Comparison of ENCODE assay signal across 18 cellular contexts in genomic region chr17:47990962-47991731, GRCh38. TPM values are rescaled to one million over a fixed set of nuclear protein-coding genes. Genes with fewer than 3 reads are reported as not detected.
DNase-seq lines count a peak whose midpoint lies in the region; ATAC-seq, FAIRE-seq and TF ChIP-seq lines count a peak whose summit lies in the region.
"Had no signal": no experiment of that assay in that cellular context is flagged by ENCODE, and none has a peak within 500 bp of the region (broad histone marks: within the 10 kb centered on the region; RNA-seq: fewer than 3 reads in every experiment).

No MANE protein-coding gene starts in this region.

- in situ Hi-C loops in K562 (cut with MboI), result no loop called here

- H3K79me2 ChIP-seq in K562 (ENCODE audit: control insufficient read depth, insufficient read depth, low read length), result no peaks in the 10 kb centered on the region
- H3K79me2 ChIP-seq in mesendoderm (ENCODE audit: control insufficient read depth, insufficient read depth, low read length), result no peaks in the 10 kb centered on the region

- peak overlapping the region; percentile 46 for H3K18ac ChIP-seq in mesendoderm (ENCODE audit: low read length)

- BruUV-seq in K562 (replicated peaks; lab: Mats Ljungman, UMichigan), result no TSS peak

- no peak overlapping the region for H2BK120ac ChIP-seq in mesendoderm (ENCODE audit: low read depth, low read length)

- H3K27ac ChIP-seq in K562 (ENCODE audit: extremely low read depth, low read depth, low read length), result no peak overlapping the region
- peak overlapping the region; percentile 47 for H3K27ac ChIP-seq in mesendoderm (ENCODE audit: low read depth, low read length)
- no peak overlapping the region for H3K27ac ChIP-seq in suprapubic skin
- H3K27ac ChIP-seq: body of pancreas, foreskin keratinocyte, KMS-11 had no signal

- no peak overlapping the region for H4K5ac ChIP-seq in mesendoderm (ENCODE audit: low read length)

- H3K56ac ChIP-seq in mesendoderm (ENCODE audit: low read length), result peak overlapping the region; percentile 61

- H3K4me2 ChIP-seq in K562 (ENCODE audit: insufficient read depth, low read length) (no peak overlapping the region), mesendoderm (ENCODE audit: low read length) (no peak overlapping the region)

- H3K4me1 ChIP-seq in K562 (replicated peaks in 1 of 2; ENCODE audit: control insufficient read depth in 2 of 2, insufficient read depth in 2 of 2, low read length in 2 of 2) (peaks cover 27 to 43% of the 10 kb centered on the region in 2 experiments), mesendoderm (ENCODE audit: control insufficient read depth, low read depth, low read length) (peaks cover 27% of the 10 kb centered on the region), suprapubic skin (peaks cover 6% of the 10 kb centered on the region)
- H3K4me1 ChIP-seq: foreskin keratinocyte had no signal

- H3K27me3 ChIP-seq in K562 (ENCODE audit: control insufficient read depth in 2 of 2, insufficient read depth in 2 of 2, low read length in 2 of 2) (no peaks in the 10 kb centered on the region), mesendoderm (ENCODE audit: insufficient read depth, low read length, poor library complexity) (no peaks in the 10 kb centered on the region), suprapubic skin (no peaks in the 10 kb centered on the region)
- H3K27me3 ChIP-seq: body of pancreas had no signal

- TF ChIP-seq POLR2A in K562 (conservative IDR thresholded peaks at IDR 0.05), result no peak
- TF ChIP-seq POLR2A in suprapubic skin (IDR thresholded peaks at IDR 0.05), result no peak

- no peaks in the 10 kb centered on the region for H3K79me1 ChIP-seq in mesendoderm (ENCODE audit: low read length)

- 50% methylated on average over 11 of the region's 14 CpGs for WGBS in K562 (ENCODE audit: insufficient coverage, low coverage, missing lambda C conversion rate)
- WGBS in mesendoderm (ENCODE audit: extremely low coverage, insufficient coverage, low lambda C conversion rate), result no CpG with 5 or more reads among the region's 14 CpGs
- WGBS in suprapubic skin, result 69% methylated on average over 13 of the region's 14 CpGs

- CTCF ChIA-PET in K562 (lab: Yijun Ruan, JAX; ENCODE audit: low intra/inter-chr PET ratio), result interaction anchor here (0.6 kb wide), 1 partner anchor 657 kb away, joined by 3 read pairs; no protein-coding TSS in a partner anchor

- H2BK15ac ChIP-seq in mesendoderm (replicated peaks; ENCODE audit: low read depth), result no peak overlapping the region

- TF ChIP-seq CTCF in K562 (IDR thresholded peaks at IDR 0.05 in 2 of 3, conservative IDR thresholded peaks at IDR 0.05 in 1 of 3; ENCODE audit: insufficient read depth in 2 of 3, low read depth in 1 of 3, low read length in 3 of 3), result no peak
- TF ChIP-seq CTCF in suprapubic skin (IDR thresholded peaks at IDR 0.05), result no peak

- no peak for FAIRE-seq in K562 (lab: Jason Lieb, UNC)

- no peak for ATAC-seq in K562
- ATAC-seq: body of pancreas, foreskin keratinocyte had no signal

- POLR2A ChIA-PET in K562 (lab: Yijun Ruan, JAX), result interaction anchor here (0.9 to 1.0 kb wide), 2 partner anchors 10 to 82 kb away, joined by 3 read pairs; no protein-coding TSS in a partner anchor

- H3K9me1 ChIP-seq in K562 (ENCODE audit: control insufficient read depth, insufficient read depth, low read length), result no peaks in the 10 kb centered on the region

- no peak overlapping the region for H2AK5ac ChIP-seq in mesendoderm (ENCODE audit: low read length)

- H4K8ac ChIP-seq in mesendoderm (ENCODE audit: low read depth, low read length), result no peak overlapping the region

- no peak for TF ChIP-seq EP300 in K562 (IDR thresholded peaks at IDR 0.05; ENCODE audit: low read length)
- TF ChIP-seq EP300 in suprapubic skin (IDR thresholded peaks at IDR 0.05), result no peak

- peak overlapping the region; percentile 83 for H3K23ac ChIP-seq in mesendoderm (ENCODE audit: low read length)

- H2BK5ac ChIP-seq in mesendoderm (ENCODE audit: low read length), result no peak overlapping the region

- no peak overlapping the region for H3K4ac ChIP-seq in mesendoderm (ENCODE audit: low read depth, low read length)

- H4K20me1 ChIP-seq in K562 (replicated peaks; ENCODE audit: control insufficient read depth, insufficient read depth, low read length), result no peaks in the 10 kb centered on the region

- H3K9me3 ChIP-seq in K562 (replicated peaks; ENCODE audit: control insufficient read depth, insufficient read depth, low read depth, low read length) (no peaks in the 10 kb centered on the region), suprapubic skin (no peaks in the 10 kb centered on the region)
- H3K9me3 ChIP-seq: body of pancreas had no signal

- H3K9ac ChIP-seq in K562 (ENCODE audit: insufficient read depth in 1 of 2, low read depth in 2 of 2, low read length in 2 of 2), result peak overlapping the region in 1 of 2 experiments; percentile 54; a peak in 2 of 4 replicates
- H3K9ac ChIP-seq in mesendoderm (ENCODE audit: low read length), result peak overlapping the region; percentile 20
- H3K9ac ChIP-seq: KMS-11 had no signal

- no peak overlapping the region for H2AFZ ChIP-seq in K562 (ENCODE audit: low read depth, low read length)

- TF ChIP-seq RAD21 in K562 (CRISPR knock-in tag; conservative IDR thresholded peaks at IDR 0.05 in 1 of 2, IDR thresholded peaks at IDR 0.05 in 1 of 2), result no peak

- intact Hi-C loops in K562 (cut with micrococcal nuclease), result no loop called here

- no peak overlapping the region for H3K4me3 ChIP-seq in K562
- H3K4me3 ChIP-seq in mesendoderm (ENCODE audit: low read length), result no peak overlapping the region
- no peak overlapping the region for H3K4me3 ChIP-seq in suprapubic skin
- H3K4me3 ChIP-seq: body of pancreas had no signal

- no peaks in the 10 kb centered on the region for H3K36me3 ChIP-seq in K562 (ENCODE audit: control insufficient read depth, insufficient read depth, low read length)
- H3K36me3 ChIP-seq in mesendoderm (ENCODE audit: control insufficient read depth, insufficient read depth, low read length), result no peaks in the 10 kb centered on the region
- H3K36me3 ChIP-seq in suprapubic skin, result no peaks in the 10 kb centered on the region

- DNase-seq in ELF-1 (ENCODE audit: low read depth, low spot score) (peak; percentile 77), LHCN-M2 (ENCODE audit: low read depth) (peak; percentile 87), K562 (ENCODE audit: extremely low read depth in 1 of 4, low spot score in 3 of 4) (no peak), mesendoderm (peak; percentile 47), RPMI8226 (no peak), NCI-H510A (lab: John Stamatoyannopoulos, UW) (no peak), suprapubic skin (ENCODE audit: low spot score in 2 of 2) (no peak)
- no peak for DNase-seq in activated CD4-positive, alpha-beta T cell treated with anti-CD3 and anti-CD28 coated beads, Interleukin-2, amount 50 U/mL, for 48 hours
- DNase-seq: activated naive CD4-positive, alpha-beta T cell; body of pancreas; effector memory CD4-positive, alpha-beta T cell; foreskin keratinocyte; islet precursor cell; midbrain; OCI-M1 had no signal

RNA-seq across cellular contexts. Expression of gene CDK5RAP3, which starts 20.2 kb away (rescaled TPM):
- total RNA-seq in LHCN-M2 (2014; rRNA removed), result 93.8 and 94.9 TPM in 2 replicates
- polyA plus RNA-seq in LHCN-M2 (2012), result 84.8 TPM
- total RNA-seq in K562 (2011; cell fraction: chromatin; rRNA removed; ENCODE audit: low replicate concordance), result 452 and 764 TPM in 2 replicates
- total RNA-seq in K562 (2011; cell fraction: nucleolus; rRNA removed), result 478 and 540 TPM in 2 replicates
- total RNA-seq in K562 (2011; cell fraction: nucleoplasm; rRNA removed), result 403 and 415 TPM in 2 replicates
- total RNA-seq in K562 (2014; rRNA removed), result 85.0 and 91.5 TPM in 2 replicates
- total RNA-seq in K562 (2014; rRNA removed; fragmentation: Illumina TruSeq; extraction: Trizol), result 70.8 and 71.7 TPM in 2 replicates
- total RNA-seq in K562 (2015; rRNA removed; fragmentation: Illumina TruSeq; extraction: Trizol), result 67.0 and 73.7 TPM in 2 replicates
- 113 and 131 TPM in 2 replicates for total RNA-seq in K562 (2021)
- 132 and 208 TPM in 2 replicates for polyA plus RNA-seq in K562 (2011; rRNA removed)
- 78.0 and 96.3 TPM in 2 replicates for polyA plus RNA-seq in K562 (2011; cell fraction: cytosol; rRNA removed)
- 1,392 and 1,556 TPM in 2 replicates for polyA plus RNA-seq in K562 (2011; cell fraction: nucleus; rRNA removed)
- polyA plus RNA-seq in K562 (2012), result 134 and 270 TPM in 2 replicates
- 96.7 and 100 TPM in 2 replicates for polyA plus RNA-seq in K562 (2014; fragmentation: Illumina TruSeq; extraction: Trizol)
- polyA plus RNA-seq in K562 (2014; fragmentation: Nextera tagmentation; extraction: Ambion mirVana), result 10 to 100 TPM; 44.2 to 73.0 TPM
- polyA plus RNA-seq in K562 (2014; rRNA removed), result 152 and 202 TPM in 2 replicates
- 81.6 and 111 TPM in 2 replicates for polyA minus RNA-seq in K562 (2011; rRNA and poly(A)+ RNA removed)
- 35.1 and 37.0 TPM in 2 replicates for polyA minus RNA-seq in K562 (2011; cell fraction: cytosol; rRNA and poly(A)+ RNA removed)
- 206 and 291 TPM in 2 replicates for polyA minus RNA-seq in K562 (2011; cell fraction: nucleus; rRNA and poly(A)+ RNA removed)
- polyA plus RNA-seq in mesendoderm (2013, experiment 1 of 2), result 56.8 TPM
- 57.6 TPM for polyA plus RNA-seq in mesendoderm (2013, experiment 2 of 2)
- 100 to 1,000 TPM; 100 to 296 (median 142) TPM for total RNA-seq in suprapubic skin

RNA-seq across cellular contexts. Expression of gene PRR15L, which starts 33.5 kb away (rescaled TPM):
- not detected in 2 replicates for total RNA-seq in LHCN-M2 (2014; rRNA removed)
- 0.07 TPM for polyA plus RNA-seq in LHCN-M2 (2012)
- not detected in 2 replicates for total RNA-seq in K562 (2011; cell fraction: chromatin; rRNA removed; ENCODE audit: low replicate concordance)
- total RNA-seq in K562 (2011; cell fraction: nucleolus; rRNA removed), result not detected in 2 replicates
- total RNA-seq in K562 (2011; cell fraction: nucleoplasm; rRNA removed), result not detected in 2 replicates
- not detected in 2 replicates for total RNA-seq in K562 (2014; rRNA removed)
- not detected in 2 replicates for total RNA-seq in K562 (2014; rRNA removed; fragmentation: Illumina TruSeq; extraction: Trizol)
- total RNA-seq in K562 (2015; rRNA removed; fragmentation: Illumina TruSeq; extraction: Trizol), result not detected in 2 replicates
- 0.16 TPM in 1 of 2 replicates, not detected in the other for total RNA-seq in K562 (2021)
- polyA plus RNA-seq in K562 (2011; rRNA removed), result not detected in 2 replicates
- not detected in 2 replicates for polyA plus RNA-seq in K562 (2011; cell fraction: cytosol; rRNA removed)
- polyA plus RNA-seq in K562 (2011; cell fraction: nucleus; rRNA removed), result not detected in 2 replicates
- polyA plus RNA-seq in K562 (2012), result 0.16 and 0.17 TPM in 2 replicates
- not detected in 2 replicates for polyA plus RNA-seq in K562 (2014; fragmentation: Illumina TruSeq; extraction: Trizol)
- polyA plus RNA-seq in K562 (2014; fragmentation: Nextera tagmentation; extraction: Ambion mirVana), result under 1 TPM in 1 of 2 experiments, not detected in 1; 0.03 TPM
- polyA plus RNA-seq in K562 (2014; rRNA removed), result not detected in 2 replicates
- polyA minus RNA-seq in K562 (2011; rRNA and poly(A)+ RNA removed), result not detected in 2 replicates
- not detected in 2 replicates for polyA minus RNA-seq in K562 (2011; cell fraction: cytosol; rRNA and poly(A)+ RNA removed)
- polyA minus RNA-seq in K562 (2011; cell fraction: nucleus; rRNA and poly(A)+ RNA removed), result not detected in 2 replicates
- polyA plus RNA-seq in mesendoderm (2013, experiment 1 of 2), result 0.03 TPM
- 0.03 TPM for polyA plus RNA-seq in mesendoderm (2013, experiment 2 of 2)
- 10 to 100 TPM; 11.4 to 27.1 (median 21.8) TPM for total RNA-seq in suprapubic skin
- total RNA-seq: foreskin keratinocyte, posterior vena cava, temporal lobe had no signal
- polyA plus RNA-seq: foreskin keratinocyte had no signal

RNA-seq across cellular contexts. Expression of gene COPZ2, which starts 46.5 kb away (rescaled TPM):
- total RNA-seq in LHCN-M2 (2014; rRNA removed), result 70.4 and 91.8 TPM in 2 replicates
- polyA plus RNA-seq in LHCN-M2 (2012), result 196 TPM
- 0.46 TPM in 1 of 2 replicates, not detected in the other for total RNA-seq in K562 (2011; cell fraction: chromatin; rRNA removed; ENCODE audit: low replicate concordance)
- 0.66 TPM in 1 of 2 replicates, not detected in the other for total RNA-seq in K562 (2011; cell fraction: nucleolus; rRNA removed)
- total RNA-seq in K562 (2011; cell fraction: nucleoplasm; rRNA removed), result 0.73 and 0.92 TPM in 2 replicates
- not detected in 2 replicates for total RNA-seq in K562 (2014; rRNA removed)
- not detected in 2 replicates for total RNA-seq in K562 (2014; rRNA removed; fragmentation: Illumina TruSeq; extraction: Trizol)
- not detected in 2 replicates for total RNA-seq in K562 (2015; rRNA removed; fragmentation: Illumina TruSeq; extraction: Trizol)
- 0.49 TPM in 1 of 2 replicates, not detected in the other for total RNA-seq in K562 (2021)
- polyA plus RNA-seq in K562 (2011; rRNA removed), result 0.14 and 0.22 TPM in 2 replicates
- polyA plus RNA-seq in K562 (2011; cell fraction: cytosol; rRNA removed), result 0.13 TPM in 1 of 2 replicates, not detected in the other
- 0.52 and 1.4 TPM in 2 replicates for polyA plus RNA-seq in K562 (2011; cell fraction: nucleus; rRNA removed)
- 0.78 TPM in 1 of 2 replicates, not detected in the other for polyA plus RNA-seq in K562 (2012)
- 0.21 TPM in 1 of 2 replicates, not detected in the other for polyA plus RNA-seq in K562 (2014; fragmentation: Illumina TruSeq; extraction: Trizol)
- not detected for polyA plus RNA-seq in K562 (2014; fragmentation: Nextera tagmentation; extraction: Ambion mirVana)
- not detected in 2 replicates for polyA plus RNA-seq in K562 (2014; rRNA removed)
- polyA minus RNA-seq in K562 (2011; rRNA and poly(A)+ RNA removed), result not detected in 2 replicates
- not detected in 2 replicates for polyA minus RNA-seq in K562 (2011; cell fraction: cytosol; rRNA and poly(A)+ RNA removed)
- not detected in 2 replicates for polyA minus RNA-seq in K562 (2011; cell fraction: nucleus; rRNA and poly(A)+ RNA removed)
- 0.07 TPM for polyA plus RNA-seq in mesendoderm (2013, experiment 1 of 2)
- 0.08 TPM for polyA plus RNA-seq in mesendoderm (2013, experiment 2 of 2)
- 10 to 100 TPM in 3 of 4 donors, 1 to 10 TPM in 1; 9.7 to 17.2 (median 12.5) TPM for total RNA-seq in suprapubic skin

RNA-seq across cellular contexts. Expression of gene PNPO, which starts 49.8 kb away (rescaled TPM):
- total RNA-seq in LHCN-M2 (2014; rRNA removed) (47.6 and 54.1 TPM in 2 replicates), K562 (2014; rRNA removed) (25.5 and 30.9 TPM in 2 replicates), K562 (2014; rRNA removed; fragmentation: Illumina TruSeq; extraction: Trizol) (27.4 and 27.7 TPM in 2 replicates), K562 (2015; rRNA removed; fragmentation: Illumina TruSeq; extraction: Trizol) (24.8 and 28.2 TPM in 2 replicates), K562 (2021) (39.0 and 41.5 TPM in 2 replicates), suprapubic skin (10 to 100 TPM; 14.6 to 33.6 (median 24.7) TPM)
- 14.3 TPM for polyA plus RNA-seq in LHCN-M2 (2012)
- total RNA-seq in K562 (2011; cell fraction: chromatin; rRNA removed; ENCODE audit: low replicate concordance), result 19.2 and 41.8 TPM in 2 replicates
- 21.8 and 24.3 TPM in 2 replicates for total RNA-seq in K562 (2011; cell fraction: nucleolus; rRNA removed)
- 31.2 and 41.6 TPM in 2 replicates for total RNA-seq in K562 (2011; cell fraction: nucleoplasm; rRNA removed)
- polyA plus RNA-seq in K562 (2011; rRNA removed) (29.2 and 35.5 TPM in 2 replicates), K562 (2014; fragmentation: Illumina TruSeq; extraction: Trizol) (29.6 and 35.5 TPM in 2 replicates), K562 (2014; fragmentation: Nextera tagmentation; extraction: Ambion mirVana) (10 to 100 TPM; 16.6 to 23.1 TPM), K562 (2014; rRNA removed) (23.4 and 24.9 TPM in 2 replicates)
- polyA plus RNA-seq in K562 (2011; cell fraction: cytosol; rRNA removed), result 33.9 and 37.5 TPM in 2 replicates
- polyA plus RNA-seq in K562 (2011; cell fraction: nucleus; rRNA removed), result 16.9 and 17.6 TPM in 2 replicates
- polyA plus RNA-seq in K562 (2012), result 10.9 and 17.5 TPM in 2 replicates
- 35.4 and 48.7 TPM in 2 replicates for polyA minus RNA-seq in K562 (2011; rRNA and poly(A)+ RNA removed)
- 21.9 and 29.9 TPM in 2 replicates for polyA minus RNA-seq in K562 (2011; cell fraction: cytosol; rRNA and poly(A)+ RNA removed)
- 11.6 and 16.1 TPM in 2 replicates for polyA minus RNA-seq in K562 (2011; cell fraction: nucleus; rRNA and poly(A)+ RNA removed)
- polyA plus RNA-seq in mesendoderm (2013, experiment 1 of 2), result 2.6 TPM
- 2.9 TPM for polyA plus RNA-seq in mesendoderm (2013, experiment 2 of 2)

RNA-seq across cellular contexts. Expression of gene NFE2L1, which starts 57.0 kb away (rescaled TPM):
- total RNA-seq in LHCN-M2 (2014; rRNA removed), result 101 and 123 TPM in 2 replicates
- 149 TPM for polyA plus RNA-seq in LHCN-M2 (2012)
- total RNA-seq in K562 (2011; cell fraction: chromatin; rRNA removed; ENCODE audit: low replicate concordance), result 97.0 and 141 TPM in 2 replicates
- 104 and 118 TPM in 2 replicates for total RNA-seq in K562 (2011; cell fraction: nucleolus; rRNA removed)
- 88.2 and 97.7 TPM in 2 replicates for total RNA-seq in K562 (2011; cell fraction: nucleoplasm; rRNA removed)
- total RNA-seq in K562 (2014; rRNA removed), result 18.6 and 22.0 TPM in 2 replicates
- 38.7 and 57.0 TPM in 2 replicates for total RNA-seq in K562 (2014; rRNA removed; fragmentation: Illumina TruSeq; extraction: Trizol)
- 39.7 and 40.5 TPM in 2 replicates for total RNA-seq in K562 (2015; rRNA removed; fragmentation: Illumina TruSeq; extraction: Trizol)
- 61.4 and 67.7 TPM in 2 replicates for total RNA-seq in K562 (2021)
- 57.2 and 59.8 TPM in 2 replicates for polyA plus RNA-seq in K562 (2011; rRNA removed)
- polyA plus RNA-seq in K562 (2011; cell fraction: cytosol; rRNA removed), result 41.0 and 52.4 TPM in 2 replicates
- polyA plus RNA-seq in K562 (2011; cell fraction: nucleus; rRNA removed), result 34.1 and 41.0 TPM in 2 replicates
- polyA plus RNA-seq in K562 (2012), result 109 and 147 TPM in 2 replicates
- polyA plus RNA-seq in K562 (2014; fragmentation: Illumina TruSeq; extraction: Trizol), result 68.1 and 68.6 TPM in 2 replicates
- 1 to 10 TPM; 2.0 to 2.8 TPM for polyA plus RNA-seq in K562 (2014; fragmentation: Nextera tagmentation; extraction: Ambion mirVana)
- 40.7 and 41.4 TPM in 2 replicates for polyA plus RNA-seq in K562 (2014; rRNA removed)
- polyA minus RNA-seq in K562 (2011; rRNA and poly(A)+ RNA removed), result 79.5 and 101 TPM in 2 replicates
- 31.0 and 35.6 TPM in 2 replicates for polyA minus RNA-seq in K562 (2011; cell fraction: cytosol; rRNA and poly(A)+ RNA removed)
- polyA minus RNA-seq in K562 (2011; cell fraction: nucleus; rRNA and poly(A)+ RNA removed), result 12.5 and 16.4 TPM in 2 replicates
- polyA plus RNA-seq in mesendoderm (2013, experiment 1 of 2), result 110 TPM
- 112 TPM for polyA plus RNA-seq in mesendoderm (2013, experiment 2 of 2)
- total RNA-seq in suprapubic skin, result 100 to 1,000 TPM in 2 of 4 donors, 10 to 100 TPM in 2; 89.9 to 250 (median 138) TPM

Comparison
In these comparisons a context has a peak if more than half of its experiments do, and no peak if none do; other contexts are left out.
1. DNase-seq: peak in ELF-1 (single experiment), LHCN-M2 (single experiment) and mesendoderm (single experiment); none in K562 (0 of 4), RPMI8226 (single experiment), activated CD4-positive, alpha-beta T cell treated with anti-CD3 and anti-CD28 coated beads, Interleukin-2, amount 50 U/mL, for 48 hours (0 of 2), NCI-H510A (single experiment) and suprapubic skin (0 of 2).
2. RNA of gene PRR15L, which starts 33.5 kb away (total RNA-seq): 11.4 to 27.1 TPM in suprapubic skin; 0.16 TPM in K562 and not detected in LHCN-M2; every median in the first group is over 10 times any median in the second.
3. RNA of gene COPZ2, which starts 46.5 kb away (total RNA-seq): 70.4 to 91.8 TPM in LHCN-M2 and 9.7 to 17.2 TPM in suprapubic skin; 0.46 to 0.92 TPM in K562; every median in the first group is over 4 times any median in the second.